In the genomic region with DNA sequence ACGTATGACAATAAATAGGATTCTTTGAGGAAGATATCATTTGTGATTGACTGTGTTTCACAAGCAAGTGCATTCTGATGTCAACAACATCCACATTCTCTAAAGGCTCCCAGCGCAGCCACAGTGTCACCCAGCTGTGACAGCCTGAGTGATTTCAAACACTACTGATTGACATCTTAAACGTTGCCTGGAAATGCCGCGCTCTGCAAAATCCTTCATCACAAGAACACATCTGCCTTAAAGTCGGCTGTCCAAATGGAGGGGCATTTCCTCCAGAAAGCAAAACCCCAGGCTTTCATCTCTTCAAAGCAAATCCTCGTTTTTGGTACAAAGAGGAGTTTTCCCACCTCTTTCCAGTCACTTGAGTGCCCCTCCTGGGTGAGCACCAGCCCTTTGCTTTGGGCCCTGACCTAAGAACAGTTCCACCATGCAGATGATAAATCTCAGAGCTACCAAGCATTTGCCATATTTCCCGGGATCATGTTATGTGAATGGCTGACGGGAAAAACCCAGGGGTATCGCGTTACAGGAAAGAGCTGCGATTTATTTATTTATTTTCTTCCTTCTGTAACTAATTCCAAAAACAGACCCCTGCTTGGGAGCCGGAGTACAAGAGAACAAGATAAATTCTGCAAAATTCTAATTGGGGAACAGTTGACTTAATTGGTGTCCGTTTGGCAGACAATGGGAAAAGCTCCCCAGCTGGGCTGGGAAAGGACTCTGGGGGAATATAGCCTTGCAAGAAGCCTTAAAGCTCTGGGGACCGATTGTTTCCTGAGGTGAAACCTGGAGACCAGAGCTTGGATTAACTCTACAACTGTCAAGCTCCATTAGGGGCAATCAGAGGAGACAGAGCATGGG, we compare ENCODE assay signal across 1 cellular context.
TF ChIP-seq lines count a peak whose summit lies in the region.

No MANE protein-coding gene starts in this region.

TF ChIP-seq in GM23338, 12 proteins besides CTCF, POLR2A, EP300 and RAD21 (continued from another document):
- TF ChIP-seq, protein P1, sequence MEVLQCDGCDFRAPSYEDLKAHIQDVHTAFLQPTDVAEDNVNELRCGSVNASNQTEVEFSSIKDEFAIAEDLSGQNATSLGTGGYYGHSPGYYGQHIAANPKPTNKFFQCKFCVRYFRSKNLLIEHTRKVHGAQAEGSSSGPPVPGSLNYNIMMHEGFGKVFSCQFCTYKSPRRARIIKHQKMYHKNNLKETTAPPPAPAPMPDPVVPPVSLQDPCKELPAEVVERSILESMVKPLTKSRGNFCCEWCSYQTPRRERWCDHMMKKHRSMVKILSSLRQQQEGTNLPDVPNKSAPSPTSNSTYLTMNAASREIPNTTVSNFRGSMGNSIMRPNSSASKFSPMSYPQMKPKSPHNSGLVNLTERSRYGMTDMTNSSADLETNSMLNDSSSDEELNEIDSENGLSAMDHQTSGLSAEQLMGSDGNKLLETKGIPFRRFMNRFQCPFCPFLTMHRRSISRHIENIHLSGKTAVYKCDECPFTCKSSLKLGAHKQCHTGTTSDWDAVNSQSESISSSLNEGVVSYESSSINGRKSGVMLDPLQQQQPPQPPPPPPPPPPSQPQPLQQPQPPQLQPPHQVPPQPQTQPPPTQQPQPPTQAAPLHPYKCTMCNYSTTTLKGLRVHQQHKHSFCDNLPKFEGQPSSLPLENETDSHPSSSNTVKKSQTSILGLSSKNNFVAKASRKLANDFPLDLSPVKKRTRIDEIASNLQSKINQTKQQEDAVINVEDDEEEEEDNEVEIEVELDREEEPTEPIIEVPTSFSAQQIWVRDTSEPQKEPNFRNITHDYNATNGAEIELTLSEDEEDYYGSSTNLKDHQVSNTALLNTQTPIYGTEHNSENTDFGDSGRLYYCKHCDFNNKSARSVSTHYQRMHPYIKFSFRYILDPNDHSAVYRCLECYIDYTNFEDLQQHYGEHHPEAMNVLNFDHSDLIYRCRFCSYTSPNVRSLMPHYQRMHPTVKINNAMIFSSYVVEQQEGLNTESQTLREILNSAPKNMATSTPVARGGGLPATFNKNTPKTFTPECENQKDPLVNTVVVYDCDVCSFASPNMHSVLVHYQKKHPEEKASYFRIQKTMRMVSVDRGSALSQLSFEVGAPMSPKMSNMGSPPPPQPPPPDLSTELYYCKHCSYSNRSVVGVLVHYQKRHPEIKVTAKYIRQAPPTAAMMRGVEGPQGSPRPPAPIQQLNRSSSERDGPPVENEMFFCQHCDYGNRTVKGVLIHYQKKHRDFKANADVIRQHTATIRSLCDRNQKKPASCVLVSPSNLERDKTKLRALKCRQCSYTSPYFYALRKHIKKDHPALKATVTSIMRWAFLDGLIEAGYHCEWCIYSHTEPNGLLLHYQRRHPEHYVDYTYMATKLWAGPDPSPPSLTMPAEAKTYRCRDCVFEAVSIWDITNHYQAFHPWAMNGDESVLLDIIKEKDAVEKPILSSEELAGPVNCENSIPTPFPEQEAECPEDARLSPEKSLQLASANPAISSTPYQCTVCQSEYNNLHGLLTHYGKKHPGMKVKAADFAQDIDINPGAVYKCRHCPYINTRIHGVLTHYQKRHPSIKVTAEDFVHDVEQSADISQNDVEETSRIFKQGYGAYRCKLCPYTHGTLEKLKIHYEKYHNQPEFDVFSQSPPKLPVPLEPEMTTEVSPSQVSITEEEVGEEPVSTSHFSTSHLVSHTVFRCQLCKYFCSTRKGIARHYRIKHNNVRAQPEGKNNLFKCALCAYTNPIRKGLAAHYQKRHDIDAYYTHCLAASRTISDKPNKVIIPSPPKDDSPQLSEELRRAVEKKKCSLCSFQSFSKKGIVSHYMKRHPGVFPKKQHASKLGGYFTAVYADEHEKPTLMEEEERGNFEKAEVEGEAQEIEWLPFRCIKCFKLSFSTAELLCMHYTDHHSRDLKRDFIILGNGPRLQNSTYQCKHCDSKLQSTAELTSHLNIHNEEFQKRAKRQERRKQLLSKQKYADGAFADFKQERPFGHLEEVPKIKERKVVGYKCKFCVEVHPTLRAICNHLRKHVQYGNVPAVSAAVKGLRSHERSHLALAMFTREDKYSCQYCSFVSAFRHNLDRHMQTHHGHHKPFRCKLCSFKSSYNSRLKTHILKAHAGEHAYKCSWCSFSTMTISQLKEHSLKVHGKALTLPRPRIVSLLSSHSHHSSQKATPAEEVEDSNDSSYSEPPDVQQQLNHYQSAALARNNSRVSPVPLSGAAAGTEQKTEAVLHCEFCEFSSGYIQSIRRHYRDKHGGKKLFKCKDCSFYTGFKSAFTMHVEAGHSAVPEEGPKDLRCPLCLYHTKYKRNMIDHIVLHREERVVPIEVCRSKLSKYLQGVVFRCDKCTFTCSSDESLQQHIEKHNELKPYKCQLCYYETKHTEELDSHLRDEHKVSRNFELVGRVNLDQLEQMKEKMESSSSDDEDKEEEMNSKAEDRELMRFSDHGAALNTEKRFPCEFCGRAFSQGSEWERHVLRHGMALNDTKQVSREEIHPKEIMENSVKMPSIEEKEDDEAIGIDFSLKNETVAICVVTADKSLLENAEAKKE (CRISPR knock-in tag; IDR thresholded peaks at IDR 0.05): no peak
- TF ChIP-seq EZH2 (IDR thresholded peaks at IDR 0.05; ENCODE audit: low read depth, unreplicated experiment) (no peak), NANOG (IDR thresholded peaks at IDR 0.05; ENCODE audit: borderline replicate concordance) (no peak), POLR2AphosphoS5 (IDR thresholded peaks at IDR 0.05; ENCODE audit: low read depth) (no peak)
- TF ChIP-seq, protein P2, sequence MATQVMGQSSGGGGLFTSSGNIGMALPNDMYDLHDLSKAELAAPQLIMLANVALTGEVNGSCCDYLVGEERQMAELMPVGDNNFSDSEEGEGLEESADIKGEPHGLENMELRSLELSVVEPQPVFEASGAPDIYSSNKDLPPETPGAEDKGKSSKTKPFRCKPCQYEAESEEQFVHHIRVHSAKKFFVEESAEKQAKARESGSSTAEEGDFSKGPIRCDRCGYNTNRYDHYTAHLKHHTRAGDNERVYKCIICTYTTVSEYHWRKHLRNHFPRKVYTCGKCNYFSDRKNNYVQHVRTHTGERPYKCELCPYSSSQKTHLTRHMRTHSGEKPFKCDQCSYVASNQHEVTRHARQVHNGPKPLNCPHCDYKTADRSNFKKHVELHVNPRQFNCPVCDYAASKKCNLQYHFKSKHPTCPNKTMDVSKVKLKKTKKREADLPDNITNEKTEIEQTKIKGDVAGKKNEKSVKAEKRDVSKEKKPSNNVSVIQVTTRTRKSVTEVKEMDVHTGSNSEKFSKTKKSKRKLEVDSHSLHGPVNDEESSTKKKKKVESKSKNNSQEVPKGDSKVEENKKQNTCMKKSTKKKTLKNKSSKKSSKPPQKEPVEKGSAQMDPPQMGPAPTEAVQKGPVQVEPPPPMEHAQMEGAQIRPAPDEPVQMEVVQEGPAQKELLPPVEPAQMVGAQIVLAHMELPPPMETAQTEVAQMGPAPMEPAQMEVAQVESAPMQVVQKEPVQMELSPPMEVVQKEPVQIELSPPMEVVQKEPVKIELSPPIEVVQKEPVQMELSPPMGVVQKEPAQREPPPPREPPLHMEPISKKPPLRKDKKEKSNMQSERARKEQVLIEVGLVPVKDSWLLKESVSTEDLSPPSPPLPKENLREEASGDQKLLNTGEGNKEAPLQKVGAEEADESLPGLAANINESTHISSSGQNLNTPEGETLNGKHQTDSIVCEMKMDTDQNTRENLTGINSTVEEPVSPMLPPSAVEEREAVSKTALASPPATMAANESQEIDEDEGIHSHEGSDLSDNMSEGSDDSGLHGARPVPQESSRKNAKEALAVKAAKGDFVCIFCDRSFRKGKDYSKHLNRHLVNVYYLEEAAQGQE (IDR thresholded peaks at IDR 0.05; ENCODE audit: unreplicated experiment): no peak
